11 cellular contexts compared by ENCODE assay signal in the genomic region with DNA sequence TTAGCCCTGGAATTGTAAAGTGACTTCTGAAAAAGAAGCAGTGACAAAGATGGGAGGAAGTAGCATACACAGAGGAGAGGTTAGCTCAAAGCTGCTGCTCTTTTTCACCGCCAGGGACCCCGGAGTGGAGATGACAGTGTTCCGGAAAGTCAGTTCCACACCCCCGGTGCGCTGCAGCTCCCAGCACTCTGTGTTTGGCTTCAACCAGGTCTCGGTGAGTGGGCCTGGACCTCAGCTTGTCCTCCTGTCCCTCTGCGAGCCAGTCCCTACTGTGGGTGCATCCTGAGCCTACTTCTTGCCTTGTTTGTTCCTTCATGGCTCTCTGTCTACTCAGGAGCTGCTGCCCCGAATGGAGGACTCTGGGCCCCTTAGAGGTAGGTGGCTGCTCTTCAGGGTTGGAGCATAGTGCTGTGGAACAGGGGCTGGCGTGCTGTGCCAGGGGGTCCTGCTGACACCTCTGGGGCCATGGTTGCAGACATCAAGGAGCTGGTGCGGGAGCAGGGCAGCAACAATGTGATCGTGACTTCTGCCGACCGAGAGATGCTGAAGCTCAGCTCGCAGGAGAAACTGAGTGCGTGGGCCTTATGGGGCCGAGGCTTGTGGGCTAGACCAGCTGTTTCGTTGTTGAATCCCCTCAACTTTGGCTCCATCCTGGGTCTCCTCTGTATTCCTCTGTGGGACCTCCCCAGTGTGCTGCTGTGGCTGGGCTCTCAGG. TPM values are rescaled to one million over a fixed set of nuclear protein-coding genes. Genes with fewer than 3 reads are reported as not detected.
DNase-seq lines count a peak whose midpoint lies in the region; ATAC-seq and TF ChIP-seq lines count a peak whose summit lies in the region.
"Had no signal": no experiment of that assay in that cellular context is flagged by ENCODE, and none has a peak within 500 bp of the region (broad histone marks: within the 10 kb centered on the region; RNA-seq: fewer than 3 reads in every experiment).

No MANE protein-coding gene starts in this region.

- peak overlapping the region; percentile 88 to 96 for H3K4me3 Mint-ChIP-seq in effector memory CD8-positive, alpha-beta T cell
- H3K4me3 Mint-ChIP-seq in progenitor cell of endocrine pancreas (ENCODE audit: low read depth), result peak overlapping the region; percentile 96

- H3K27me3 ChIP-seq in OCI-LY3 (ENCODE audit: low read depth, low read length), result no peaks in the 10 kb centered on the region
- H3K27me3 ChIP-seq: adrenal gland, tibial nerve had no signal

- peaks cover 9% of the 10 kb centered on the region; the same call in 1 of the 2 replicates for H4K20me1 ChIP-seq in OCI-LY3 (ENCODE audit: insufficient read depth, low read length)

- no peaks in the 10 kb centered on the region for H3K9me3 Mint-ChIP-seq in effector memory CD8-positive, alpha-beta T cell
- H3K9me3 Mint-ChIP-seq in progenitor cell of endocrine pancreas (ENCODE audit: low read depth), result no peaks in the 10 kb centered on the region

- H3K27ac Mint-ChIP-seq in effector memory CD8-positive, alpha-beta T cell, result peak overlapping the region; percentile 93 to 97
- peak overlapping the region; percentile 79 for H3K27ac Mint-ChIP-seq in progenitor cell of endocrine pancreas

- TF ChIP-seq CTCF in GM12865 (IDR thresholded peaks at IDR 0.05; ENCODE audit: insufficient read depth, low read depth, low read length, missing control alignments), result no peak
- TF ChIP-seq CTCF in OCI-LY3 (IDR thresholded peaks at IDR 0.05; ENCODE audit: low read depth, low read length), result no peak
- TF ChIP-seq CTCF in progenitor cell of endocrine pancreas (IDR thresholded peaks at IDR 0.05; ENCODE audit: unreplicated experiment), result no peak

- ATAC-seq in effector memory CD8-positive, alpha-beta T cell (replicated peaks), result no peak

- H3K79me2 ChIP-seq in OCI-LY3 (ENCODE audit: low read length), result peaks cover 59% of the 10 kb centered on the region

- H3K36me3 Mint-ChIP-seq in effector memory CD8-positive, alpha-beta T cell (ENCODE audit: insufficient read depth), result peaks cover 59% of the 10 kb centered on the region
- peaks cover 5% of the 10 kb centered on the region for H3K36me3 Mint-ChIP-seq in progenitor cell of endocrine pancreas (ENCODE audit: insufficient read depth)

- H2AFZ ChIP-seq in OCI-LY3 (ENCODE audit: low read depth, low read length), result no peak overlapping the region

- H3K36me3 ChIP-seq in OCI-LY3 (replicated peaks; ENCODE audit: low read depth, low read length), result peaks cover 39% of the 10 kb centered on the region

- H3K9me3 ChIP-seq in OCI-LY3 (ENCODE audit: insufficient read depth, low read length), result no peaks in the 10 kb centered on the region
- H3K9me3 ChIP-seq: adrenal gland, tibial nerve had no signal

- H3K27me3 Mint-ChIP-seq in effector memory CD8-positive, alpha-beta T cell, result no peaks in the 10 kb centered on the region
- no peaks in the 10 kb centered on the region for H3K27me3 Mint-ChIP-seq in progenitor cell of endocrine pancreas

- peak overlapping the region; percentile 71 for H3K4me3 ChIP-seq in GM12865 (ENCODE audit: low read depth, low read length)
- H3K4me3 ChIP-seq in OCI-LY3 (ENCODE audit: low read length), result peak overlapping the region; percentile 79

- peak overlapping the region; percentile 82; the same call in 1 of the 2 replicates for H3K9ac ChIP-seq in OCI-LY3 (ENCODE audit: low read length)

- peaks cover 30% of the 10 kb centered on the region for H3K4me1 ChIP-seq in OCI-LY3 (ENCODE audit: low read length)

- DNase-seq in GM12865 (ENCODE audit: low read depth) (no peak), progenitor cell of endocrine pancreas (ENCODE audit: low spot score, unreplicated experiment) (no peak), KG1 (lab: John Stamatoyannopoulos, UW) (no peak), Ammon's horn (ENCODE audit: low spot score) (no peak), NCI-H2196 treated with DMSO at 0.1 percent for 48 hours (lab: John Stamatoyannopoulos, UW; ENCODE audit: unreplicated experiment) (no peak)
- DNase-seq in effector memory CD8-positive, alpha-beta T cell, result no peak
- DNase-seq: adrenal gland, NCI-H1694 treated with DMSO at 0.1 percent for 48 hours had no signal

- H3K4me1 Mint-ChIP-seq in effector memory CD8-positive, alpha-beta T cell (ENCODE audit: low read depth in 2 of 2), result peaks cover 25 to 28% of the 10 kb centered on the region in 2 donors
- H3K4me1 Mint-ChIP-seq in progenitor cell of endocrine pancreas (ENCODE audit: low read depth), result peaks cover 13% of the 10 kb centered on the region

- H3K27ac ChIP-seq in OCI-LY3 (ENCODE audit: low read length), result no peak overlapping the region; the same call in 1 of the 2 replicates

- H3K4me2 ChIP-seq in OCI-LY3 (ENCODE audit: low read length), result peak overlapping the region; percentile 100

RNA-seq across cellular contexts. Expression of a gene that starts 1.7 kb away (rescaled TPM):
- total RNA-seq in progenitor cell of endocrine pancreas, result 59.5 and 66.0 TPM in 2 replicates

RNA-seq across cellular contexts. Expression of a gene that starts 3.3 kb away (rescaled TPM):
- 61.4 and 63.8 TPM in 2 replicates for total RNA-seq in progenitor cell of endocrine pancreas

RNA-seq across cellular contexts. Expression of a gene that starts 20.6 kb away (rescaled TPM):
- total RNA-seq in progenitor cell of endocrine pancreas, result 19.5 and 20.2 TPM in 2 replicates

RNA-seq across cellular contexts. Expression of a gene that starts 21.7 kb away (rescaled TPM):
- total RNA-seq in progenitor cell of endocrine pancreas, result 0.95 and 1.7 TPM in 2 replicates
- total RNA-seq: SK-MEL-5 had no signal

RNA-seq across cellular contexts. Expression of a gene that starts 41.4 kb away (rescaled TPM):
- 13.0 and 15.2 TPM in 2 replicates for total RNA-seq in progenitor cell of endocrine pancreas
